ENCODE assay signal across 23 cellular contexts in genomic region chr3:98010194-98010882, GRCh38. TPM values are rescaled to one million over a fixed set of nuclear protein-coding genes. Genes with fewer than 3 reads are reported as not detected.
DNase-seq lines count a peak whose midpoint lies in the region; ATAC-seq, FAIRE-seq and TF ChIP-seq lines count a peak whose summit lies in the region.
"Had no signal": no experiment of that assay in that cellular context is flagged by ENCODE, and none has a peak within 500 bp of the region (broad histone marks: within the 10 kb centered on the region; RNA-seq: fewer than 3 reads in every experiment).

No MANE protein-coding gene starts in this region.

- H3K27me3 Mint-ChIP-seq in activated T-helper 2 cell treated with anti-CD3 and anti-CD28 coated beads, Interferon-gamma antibody, Interleukin-2, Interleukin-4, amounts not matched to agents 10 μg/mL and 5 μg/mL and 100 μg/mL, durations not matched to agents 14 hours and 24 hours and 36 hours (ENCODE audit: low read depth) = peaks cover 2% of the 10 kb centered on the region
- H3K27me3 Mint-ChIP-seq in activated naive CD8-positive, alpha-beta T cell treated with anti-CD3 and anti-CD28 coated beads, Interleukin-2, amount 50 U/mL, for 24 hours = peaks cover 11% of the 10 kb centered on the region

- intact Hi-C loops in activated T-helper 2 cell treated with anti-CD3 and anti-CD28 coated beads, Interferon-gamma antibody, Interleukin-2, Interleukin-4, amounts not matched to agents 10 μg/mL and 5 μg/mL and 100 μg/mL, durations not matched to agents 14 hours and 24 hours and 36 hours (cut with micrococcal nuclease) = no loop called here
- intact Hi-C loops in HepG2 (cut with micrococcal nuclease; ENCODE audit: unreplicated experiment) = loop anchor here (1.0 to 5.0 kb wide), 4 partner anchors 16 to 188 kb away; partner anchors contain the start of genes CRYBG3 and RIOX2

- POLR2A ChIA-PET in HepG2 (lab: Yijun Ruan, JAX) = interaction anchor here (0.8 to 2.6 kb wide), 5 partner anchors 11 to 188 kb away, joined by 3 to 17 read pairs (median 3); partner anchors contain the start of gene CRYBG3

- peaks cover 5% of the 10 kb centered on the region for H3K36me3 Mint-ChIP-seq in activated T-helper 2 cell treated with anti-CD3 and anti-CD28 coated beads, Interferon-gamma antibody, Interleukin-2, Interleukin-4, amounts not matched to agents 10 μg/mL and 5 μg/mL and 100 μg/mL, durations not matched to agents 14 hours and 24 hours and 36 hours (ENCODE audit: low read depth)
- no peaks in the 10 kb centered on the region for H3K36me3 Mint-ChIP-seq in activated naive CD8-positive, alpha-beta T cell treated with anti-CD3 and anti-CD28 coated beads, Interleukin-2, amount 50 U/mL, for 24 hours (ENCODE audit: low read depth)

- in situ Hi-C loops in HepG2 (cut with HindIII; ENCODE audit: extremely low pct_ligation_motif_present, low pct_unique_long_range_greater_than_20kb) = loop anchor here (5.0 kb wide), 1 partner anchor 38 kb away; the partner anchor contains the start of gene RIOX2

- peak; percentile 22; the same call in 1 of the 2 replicates for TF ChIP-seq RAD21 in HepG2 (CRISPR knock-in tag; IDR thresholded peaks at IDR 0.05)

- no peak overlapping the region for H3K4ac ChIP-seq in trophoblast cell (ENCODE audit: low read depth, low read length)

- WGBS in HepG2 (ENCODE audit: low lambda C conversion rate) = 0% methylated on average over 6 of the region's 7 CpGs
- WGBS in trophoblast cell (ENCODE audit: extremely low coverage, insufficient coverage, insufficient read length) = no CpG with 5 or more reads among the region's 7 CpGs

- H3K4me1 ChIP-seq in MM.1S (ENCODE audit: low read length) (peaks cover 24% of the 10 kb centered on the region), HepG2 (ENCODE audit: insufficient read depth, low read length) (peaks cover 69% of the 10 kb centered on the region), trophoblast cell (ENCODE audit: control insufficient read depth in 1 of 2, insufficient read depth in 2 of 2, low read length in 2 of 2) (no peaks in the 10 kb centered on the region)
- H3K4me1 ChIP-seq: Peyer's patch, SJSA1 had no signal

- TF ChIP-seq POLR2A in HepG2 (IDR thresholded peaks at IDR 0.05; ENCODE audit: insufficient read depth in 1 of 2, low read depth in 2 of 2, low read length in 2 of 2) = no peak; a peak in 1 of 4 replicates

- H3K79me2 ChIP-seq in MM.1S (ENCODE audit: low read length) (no peaks in the 10 kb centered on the region), HepG2 (ENCODE audit: insufficient read depth, low read length) (no peaks in the 10 kb centered on the region), trophoblast cell (ENCODE audit: control insufficient read depth, insufficient read depth, low read length, poor library complexity) (no peaks in the 10 kb centered on the region)

- H2AFZ ChIP-seq in MM.1S (ENCODE audit: low read length) (peak overlapping the region; percentile 61; the same call in 1 of the 2 replicates), HepG2 (ENCODE audit: low read length) (peak overlapping the region; percentile 35), trophoblast cell (ENCODE audit: insufficient read depth, low read length, poor library complexity) (no peak overlapping the region)

- H3F3A ChIP-seq in MM.1S (ENCODE audit: insufficient read depth, low read length) = peaks cover 11% of the 10 kb centered on the region

- no peaks in the 10 kb centered on the region for H3K36me3 ChIP-seq in MM.1S (replicated peaks; ENCODE audit: insufficient read depth, low read length)
- no peaks in the 10 kb centered on the region for H3K36me3 ChIP-seq in HepG2 (replicated peaks in 1 of 2; ENCODE audit: control insufficient read depth in 1 of 2, insufficient read depth in 2 of 2, low read length in 2 of 2)
- H3K36me3 ChIP-seq in trophoblast cell (ENCODE audit: control insufficient read depth in 1 of 2, insufficient read depth in 2 of 2, low read length in 2 of 2) = no peaks in the 10 kb centered on the region
- H3K36me3 ChIP-seq: Peyer's patch, SJSA1 had no signal

- H3K9me3 ChIP-seq in MM.1S (replicated peaks; ENCODE audit: insufficient read depth, low read length) = no peaks in the 10 kb centered on the region
- H3K9me3 ChIP-seq in HepG2 (ENCODE audit: low read length) = no peaks in the 10 kb centered on the region
- H3K9me3 ChIP-seq in trophoblast cell (ENCODE audit: insufficient read depth, low read depth, low read length) = no peaks in the 10 kb centered on the region
- H3K9me3 ChIP-seq: Peyer's patch, SJSA1 had no signal

- H4K20me1 ChIP-seq in MM.1S (ENCODE audit: insufficient read depth, low read length) (no peaks in the 10 kb centered on the region), HepG2 (ENCODE audit: insufficient read depth, low read length) (no peaks in the 10 kb centered on the region)

- TF ChIP-seq CTCF in MM.1S (IDR thresholded peaks at IDR 0.05; ENCODE audit: low read length) (no peak), HepG2 (CRISPR knock-in tag; IDR thresholded peaks at IDR 0.05) (peak; percentile 79)

- peaks cover 6% of the 10 kb centered on the region for H3K9me3 Mint-ChIP-seq in activated T-helper 2 cell treated with anti-CD3 and anti-CD28 coated beads, Interferon-gamma antibody, Interleukin-2, Interleukin-4, amounts not matched to agents 10 μg/mL and 5 μg/mL and 100 μg/mL, durations not matched to agents 14 hours and 24 hours and 36 hours
- H3K9me3 Mint-ChIP-seq in activated naive CD8-positive, alpha-beta T cell treated with anti-CD3 and anti-CD28 coated beads, Interleukin-2, amount 50 U/mL, for 24 hours = no peaks in the 10 kb centered on the region
- H3K9me3 Mint-ChIP-seq: HFFc6 had no signal

- TF ChIP-seq EP300 in HepG2 (IDR thresholded peaks at IDR 0.05; ENCODE audit: low read depth in 2 of 2, low read length in 2 of 2) (peak in 1 of 2 experiments; percentile 91; a peak in 2 of 4 replicates), HepG2 (CRISPR knock-in tag; IDR thresholded peaks at IDR 0.05; ENCODE audit: borderline replicate concordance) (peak; percentile 68; the same call in 1 of the 2 replicates)

- CTCF ChIA-PET in HepG2 (lab: Yijun Ruan, JAX; ENCODE audit: low intra/inter-chr PET ratio, low total read pairs) = interaction anchor here (1.2 kb wide), 1 partner anchor 217 kb away, joined by 5 read pairs; no protein-coding TSS in a partner anchor

- H3K4me2 ChIP-seq in MM.1S (ENCODE audit: low read depth, low read length) (no peak overlapping the region), HepG2 (ENCODE audit: low read depth, low read length) (peak overlapping the region; percentile 65), trophoblast cell (ENCODE audit: low read length) (no peak overlapping the region)

- H2BK12ac ChIP-seq in trophoblast cell (ENCODE audit: low read length) = no peak overlapping the region

- no peak overlapping the region for H3K4me3 Mint-ChIP-seq in activated T-helper 2 cell treated with anti-CD3 and anti-CD28 coated beads, Interferon-gamma antibody, Interleukin-2, Interleukin-4, amounts not matched to agents 10 μg/mL and 5 μg/mL and 100 μg/mL, durations not matched to agents 14 hours and 24 hours and 36 hours (ENCODE audit: low read depth)
- no peak overlapping the region for H3K4me3 Mint-ChIP-seq in activated naive CD8-positive, alpha-beta T cell treated with anti-CD3 and anti-CD28 coated beads, Interleukin-2, amount 50 U/mL, for 24 hours
- H3K4me3 Mint-ChIP-seq: HFFc6 had no signal

- peak; percentile 93 for FAIRE-seq in HepG2 (lab: Jason Lieb, UNC)

- H2AK5ac ChIP-seq in trophoblast cell (ENCODE audit: low read length) = no peak overlapping the region

- no peak overlapping the region for H3K23ac ChIP-seq in trophoblast cell (ENCODE audit: low read length)

- H3K4me3 ChIP-seq in MM.1S (ENCODE audit: low read length) = no peak overlapping the region
- peak overlapping the region in 2 of 3 experiments; percentile 6 to 33; a peak in 1 of 6 replicates for H3K4me3 ChIP-seq in HepG2 (replicated peaks in 1 of 3; ENCODE audit: insufficient read depth in 1 of 3, low read depth in 2 of 3, low read length in 3 of 3)
- no peak overlapping the region for H3K4me3 ChIP-seq in trophoblast cell (ENCODE audit: low read depth, low read length)
- H3K4me3 ChIP-seq: Peyer's patch, SJSA1 had no signal

- no peaks in the 10 kb centered on the region for H3K79me1 ChIP-seq in trophoblast cell (ENCODE audit: low read length)

- BruUV-seq in HepG2 (replicated peaks; lab: Mats Ljungman, UMichigan) = no TSS peak

- H3K27me3 ChIP-seq in MM.1S (replicated peaks; ENCODE audit: insufficient read depth, low read length) (no peaks in the 10 kb centered on the region), HepG2 (ENCODE audit: control insufficient read depth in 1 of 2, insufficient read depth in 2 of 2, low read length in 2 of 2) (no peaks in the 10 kb centered on the region), trophoblast cell (ENCODE audit: insufficient read depth, low read length) (no peaks in the 10 kb centered on the region)
- H3K27me3 ChIP-seq: Peyer's patch, SJSA1 had no signal

- H3K27ac ChIP-seq in MM.1S (ENCODE audit: low read length) = no peak overlapping the region
- peak overlapping the region; percentile 92 for H3K27ac ChIP-seq in HepG2 (ENCODE audit: extremely low read length, insufficient read depth, low read length)
- H3K27ac ChIP-seq in trophoblast cell (ENCODE audit: low read depth, low read length) = no peak overlapping the region
- H3K27ac ChIP-seq: C4-2B, Peyer's patch, SJSA1 had no signal

- H3K18ac ChIP-seq in trophoblast cell (ENCODE audit: low read length) = no peak overlapping the region

- H4K8ac ChIP-seq in trophoblast cell (ENCODE audit: low read depth, low read length) = no peak overlapping the region

- H3K4me1 Mint-ChIP-seq in activated T-helper 2 cell treated with anti-CD3 and anti-CD28 coated beads, Interferon-gamma antibody, Interleukin-2, Interleukin-4, amounts not matched to agents 10 μg/mL and 5 μg/mL and 100 μg/mL, durations not matched to agents 14 hours and 24 hours and 36 hours (ENCODE audit: low read depth) = peaks cover 32% of the 10 kb centered on the region
- no peaks in the 10 kb centered on the region for H3K4me1 Mint-ChIP-seq in activated naive CD8-positive, alpha-beta T cell treated with anti-CD3 and anti-CD28 coated beads, Interleukin-2, amount 50 U/mL, for 24 hours

- H2BK5ac ChIP-seq in trophoblast cell (ENCODE audit: low read depth, low read length, poor library complexity) = no peak overlapping the region

- H2BK120ac ChIP-seq in trophoblast cell (ENCODE audit: insufficient read depth, low read length, poor library complexity) = no peak overlapping the region

- ATAC-seq in HepG2 = peak; percentile 87
- no peak for ATAC-seq in HG03039 (IDR thresholded peaks at IDR 0.05; ENCODE audit: unreplicated experiment)
- no peak for ATAC-seq in activated naive CD8-positive, alpha-beta T cell treated with anti-CD3 and anti-CD28 coated beads, Interleukin-2, amount 50 U/mL, for 24 hours

- H3K14ac ChIP-seq in trophoblast cell (ENCODE audit: low read length) = no peak overlapping the region

- H3K27ac Mint-ChIP-seq in activated T-helper 2 cell treated with anti-CD3 and anti-CD28 coated beads, Interferon-gamma antibody, Interleukin-2, Interleukin-4, amounts not matched to agents 10 μg/mL and 5 μg/mL and 100 μg/mL, durations not matched to agents 14 hours and 24 hours and 36 hours = peak overlapping the region; percentile 8
- no peak overlapping the region for H3K27ac Mint-ChIP-seq in activated naive CD8-positive, alpha-beta T cell treated with anti-CD3 and anti-CD28 coated beads, Interleukin-2, amount 50 U/mL, for 24 hours
- H3K27ac Mint-ChIP-seq: HFFc6 had no signal

- no peak overlapping the region for H4K91ac ChIP-seq in trophoblast cell (ENCODE audit: low read depth, low read length)

- H3K9ac ChIP-seq in MM.1S (ENCODE audit: low read length) (no peak overlapping the region), HepG2 (ENCODE audit: insufficient read depth, low read depth, low read length) (peak overlapping the region; percentile 66), trophoblast cell (ENCODE audit: low read length) (no peak overlapping the region)

- no peak overlapping the region for H4K12ac ChIP-seq in trophoblast cell (ENCODE audit: low read depth, low read length)

- no peak for DNase-seq in MM.1S
- DNase-seq in activated T-helper 2 cell treated with anti-CD3 and anti-CD28 coated beads, Interferon-gamma antibody, Interleukin-2, Interleukin-4, amounts not matched to agents 10 μg/mL and 5 μg/mL and 100 μg/mL, durations not matched to agents 14 hours and 24 hours and 36 hours (ENCODE audit: low spot score) = no peak
- peak; percentile 96 for DNase-seq in HepG2 (ENCODE audit: low spot score)
- DNase-seq in foreskin melanocyte = no peak
- no peak for DNase-seq in trophoblast cell
- no peak for DNase-seq in activated naive CD8-positive, alpha-beta T cell treated with anti-CD3 and anti-CD28 coated beads, Interleukin-2, amount 50 U/mL, for 24 hours
- DNase-seq: AML-193, DMS79 treated with DMSO at 0.1 percent for 48 hours, HFFc6, IMR-90, NCI-H1048, NCI-H1436, NCI-H1930, NCI-H345, NCI-H524 treated with DMSO at 0.1 percent for 48 hours, Peyer's patch had no signal

- H3K9me2 ChIP-seq in MM.1S (replicated peaks; ENCODE audit: insufficient read depth, low read length) = no peaks in the 10 kb centered on the region

RNA-seq across cellular contexts. Expression of gene GABRR3, which starts 24.8 kb away (rescaled TPM):
- total RNA-seq in activated T-helper 2 cell treated with anti-CD3 and anti-CD28 coated beads, Interferon-gamma antibody, Interleukin-2, Interleukin-4, amounts not matched to agents 10 μg/mL and 5 μg/mL and 100 μg/mL, durations not matched to agents 14 hours and 24 hours and 36 hours = not detected in 2 replicates
- 0.31 and 0.42 TPM in 2 replicates for total RNA-seq in HepG2 (2016; rRNA removed; fragmentation: Illumina TruSeq; extraction: Trizol)
- total RNA-seq in HepG2 (2016; cell fraction: cytosol; rRNA removed; fragmentation: Illumina TruSeq; extraction: Trizol; ENCODE audit: low read depth) = not detected in 2 replicates
- 0.22 and 0.46 TPM in 2 replicates for total RNA-seq in HepG2 (2016; cell fraction: insoluble cytoplasmic fraction; rRNA removed; fragmentation: Illumina TruSeq; extraction: Trizol)
- 0.09 and 0.24 TPM in 2 replicates for total RNA-seq in HepG2 (2016; cell fraction: membrane; rRNA removed; fragmentation: Illumina TruSeq; extraction: Trizol)
- 0.25 and 0.38 TPM in 2 replicates for total RNA-seq in HepG2 (2016; cell fraction: nucleus; rRNA removed; fragmentation: Illumina TruSeq; extraction: Trizol)
- 0.60 and 0.83 TPM in 2 replicates for polyA plus RNA-seq in HepG2 (2011; rRNA removed)
- polyA plus RNA-seq in HepG2 (2011; cell fraction: cytosol; rRNA removed) = 0.35 and 0.45 TPM in 2 replicates
- polyA plus RNA-seq in HepG2 (2011; cell fraction: nucleus; rRNA removed) = 0.39 and 0.83 TPM in 2 replicates
- polyA plus RNA-seq in HepG2 (2012) = 0.21 TPM in 1 of 2 replicates, not detected in the other
- 0.06 TPM in 1 of 2 replicates, not detected in the other for polyA plus RNA-seq in HepG2 (2016; cell fraction: cytosol; fragmentation: Illumina TruSeq; extraction: Trizol; ENCODE audit: low read depth)
- polyA plus RNA-seq in HepG2 (2016; cell fraction: insoluble cytoplasmic fraction; fragmentation: Illumina TruSeq; extraction: Trizol; ENCODE audit: low read depth) = 0.33 and 0.48 TPM in 2 replicates
- polyA plus RNA-seq in HepG2 (2016; cell fraction: membrane; fragmentation: Illumina TruSeq; extraction: Trizol; ENCODE audit: low read depth) = 0.16 and 0.24 TPM in 2 replicates
- 0.37 and 0.71 TPM in 2 replicates for polyA plus RNA-seq in HepG2 (2016; cell fraction: nucleus; fragmentation: Illumina TruSeq; extraction: Trizol; ENCODE audit: insufficient read depth, low read depth)
- polyA minus RNA-seq in HepG2 (2011; rRNA and poly(A)+ RNA removed; ENCODE audit: low replicate concordance) = 0.26 TPM in 1 of 2 replicates, not detected in the other
- 0.26 TPM in 1 of 2 replicates, not detected in the other for polyA minus RNA-seq in HepG2 (2011; cell fraction: cytosol; rRNA and poly(A)+ RNA removed)
- 0.62 and 0.77 TPM in 2 replicates for polyA minus RNA-seq in HepG2 (2011; cell fraction: nucleus; rRNA and poly(A)+ RNA removed)
- polyA plus RNA-seq in trophoblast cell (2013) = not detected in 2 replicates
- total RNA-seq: G401, H4, HFFc6, HT-29, IMR-90, MCF 10A, Peyer's patch, SJSA1 had no signal
- polyA plus RNA-seq: IMR-90 had no signal

RNA-seq across cellular contexts. Expression of gene RIOX2, which starts 38.1 kb away (rescaled TPM):
- 59.9 and 63.2 TPM in 2 replicates for total RNA-seq in activated T-helper 2 cell treated with anti-CD3 and anti-CD28 coated beads, Interferon-gamma antibody, Interleukin-2, Interleukin-4, amounts not matched to agents 10 μg/mL and 5 μg/mL and 100 μg/mL, durations not matched to agents 14 hours and 24 hours and 36 hours
- 43.3 and 52.5 TPM in 2 replicates for total RNA-seq in HepG2 (2016; rRNA removed; fragmentation: Illumina TruSeq; extraction: Trizol)
- 7.6 and 8.5 TPM in 2 replicates for total RNA-seq in HepG2 (2016; cell fraction: cytosol; rRNA removed; fragmentation: Illumina TruSeq; extraction: Trizol; ENCODE audit: low read depth)
- 39.9 and 53.9 TPM in 2 replicates for total RNA-seq in HepG2 (2016; cell fraction: insoluble cytoplasmic fraction; rRNA removed; fragmentation: Illumina TruSeq; extraction: Trizol)
- 17.8 and 19.5 TPM in 2 replicates for total RNA-seq in HepG2 (2016; cell fraction: membrane; rRNA removed; fragmentation: Illumina TruSeq; extraction: Trizol)
- total RNA-seq in HepG2 (2016; cell fraction: nucleus; rRNA removed; fragmentation: Illumina TruSeq; extraction: Trizol) = 39.6 and 43.6 TPM in 2 replicates
- polyA plus RNA-seq in HepG2 (2011; rRNA removed) = 19.9 and 20.6 TPM in 2 replicates
- 9.8 and 13.9 TPM in 2 replicates for polyA plus RNA-seq in HepG2 (2011; cell fraction: cytosol; rRNA removed)
- 17.8 and 22.6 TPM in 2 replicates for polyA plus RNA-seq in HepG2 (2011; cell fraction: nucleus; rRNA removed)
- polyA plus RNA-seq in HepG2 (2012) = 15.3 and 18.5 TPM in 2 replicates
- 5.7 and 5.9 TPM in 2 replicates for polyA plus RNA-seq in HepG2 (2016; cell fraction: cytosol; fragmentation: Illumina TruSeq; extraction: Trizol; ENCODE audit: low read depth)
- 47.1 and 49.7 TPM in 2 replicates for polyA plus RNA-seq in HepG2 (2016; cell fraction: insoluble cytoplasmic fraction; fragmentation: Illumina TruSeq; extraction: Trizol; ENCODE audit: low read depth)
- 12.6 and 13.2 TPM in 2 replicates for polyA plus RNA-seq in HepG2 (2016; cell fraction: membrane; fragmentation: Illumina TruSeq; extraction: Trizol; ENCODE audit: low read depth)
- polyA plus RNA-seq in HepG2 (2016; cell fraction: nucleus; fragmentation: Illumina TruSeq; extraction: Trizol; ENCODE audit: insufficient read depth, low read depth) = 45.3 and 47.8 TPM in 2 replicates
- 32.9 and 36.1 TPM in 2 replicates for polyA minus RNA-seq in HepG2 (2011; rRNA and poly(A)+ RNA removed; ENCODE audit: low replicate concordance)
- 10.4 and 10.9 TPM in 2 replicates for polyA minus RNA-seq in HepG2 (2011; cell fraction: cytosol; rRNA and poly(A)+ RNA removed)
- polyA minus RNA-seq in HepG2 (2011; cell fraction: nucleus; rRNA and poly(A)+ RNA removed) = 66.2 and 73.6 TPM in 2 replicates
- 13.4 and 13.9 TPM in 2 replicates for polyA plus RNA-seq in trophoblast cell (2013)

Comparison
In these comparisons a context has a peak if more than half of its experiments do, and no peak if none do; other contexts are left out.
1. H3K4me3 ChIP-seq: peak in HepG2 (2 of 3); none in MM.1S (single experiment) and trophoblast cell (single experiment).